ENCODE assay signal across 36 cellular contexts in the genomic region with DNA sequence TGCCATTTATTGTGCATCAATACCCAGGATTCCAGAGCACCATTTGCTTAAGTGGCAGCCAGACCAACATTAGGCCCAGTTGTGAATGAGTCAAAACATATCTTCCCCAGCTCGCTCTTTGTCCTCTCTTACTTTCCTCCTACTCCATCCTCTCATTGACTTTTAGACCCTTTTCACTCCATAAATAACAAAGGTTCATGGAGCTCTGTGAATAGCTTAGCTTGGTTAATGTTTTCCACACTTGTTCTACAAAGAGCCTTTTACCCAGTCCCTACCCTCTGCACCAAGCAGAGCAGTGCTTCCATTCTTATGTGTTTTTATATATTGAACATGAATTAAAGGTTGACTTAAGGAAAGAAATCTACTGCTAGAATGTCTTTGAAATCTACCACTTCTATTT.
"Had no signal": no experiment of that assay in that cellular context is flagged by ENCODE, and none has a peak within 500 bp of the region (broad histone marks: within the 10 kb centered on the region; RNA-seq: fewer than 3 reads in every experiment).

No MANE protein-coding gene starts in this region.

- H3K27ac Mint-ChIP-seq: activated B cell treated with CpG ODN at 0.5 μM for 24 hours; activated CD4-positive, alpha-beta memory T cell treated with anti-CD3 and anti-CD28 coated beads for 36 hours; activated CD4-positive, alpha-beta T cell treated with anti-CD3 and anti-CD28 coated beads, Interleukin-2, amount 10 ng/mL, durations not matched to agents 24 days and 14 days; activated CD8-positive, alpha-beta T cell treated with anti-CD3 and anti-CD28 coated beads for 36 hours; activated naive CD4-positive, alpha-beta T cell treated with anti-CD3 and anti-CD28 coated beads for 36 hours; activated naive CD4-positive, alpha-beta T cell treated with anti-CD3 and anti-CD28 coated beads, Interleukin-2, amount 50 U/mL, for 72 hours; activated naive CD8-positive, alpha-beta T cell treated with anti-CD3 and anti-CD28 coated beads for 36 hours; activated T-cell treated with anti-CD3 and anti-CD28 coated beads, Interleukin-2, amount 50 U/mL, for 72 hours; activated T-helper 1 cell treated with anti-CD3 and anti-CD28 coated beads, Interleukin-12 subunit alpha, Interleukin-12 subunit beta, Interleukin-2, Interleukin-4 antibody, amounts not matched to agents 30 ng/mL and 10 ng/mL and 1 ng/mL, durations not matched to agents 14 hours and 24 hours and 36 hours; activated T-helper 17 cell treated with anti-CD3 and anti-CD28 coated beads, Interleukin-2, amount 50 U/mL, for 72 hours; T-helper 2 cell treated with Interferon-gamma antibody and Interleukin-4, amounts not matched to agents 5 μg/mL and 100 μg/mL, for 36 hours had no signal

- H3K27me3 ChIP-seq: adrenal gland, body of pancreas, brain microvascular endothelial cell, breast epithelium had no signal

- H3K27me3 Mint-ChIP-seq: activated B cell treated with CpG ODN at 0.5 μM for 24 hours; activated CD4-positive, alpha-beta memory T cell treated with anti-CD3 and anti-CD28 coated beads for 36 hours; activated CD4-positive, alpha-beta T cell treated with anti-CD3 and anti-CD28 coated beads, Interleukin-2, amount 10 ng/mL, durations not matched to agents 24 days and 14 days; activated T-helper 17 cell treated with anti-CD3 and anti-CD28 coated beads, Interleukin-2, amount 50 U/mL, for 72 hours had no signal

- H3K36me3 Mint-ChIP-seq: activated CD4-positive, alpha-beta memory T cell treated with anti-CD3 and anti-CD28 coated beads for 36 hours; activated naive CD4-positive, alpha-beta T cell treated with anti-CD3 and anti-CD28 coated beads, Interleukin-2, amount 50 U/mL, for 72 hours; activated naive CD8-positive, alpha-beta T cell treated with anti-CD3 and anti-CD28 coated beads for 36 hours had no signal

- H3K4me1 ChIP-seq: adrenal gland, body of pancreas, breast epithelium had no signal

- H3K4me3 Mint-ChIP-seq: activated B cell treated with CpG ODN at 0.5 μM for 24 hours; activated CD4-positive, alpha-beta memory T cell treated with anti-CD3 and anti-CD28 coated beads for 36 hours; activated CD4-positive, alpha-beta T cell treated with anti-CD3 and anti-CD28 coated beads, Interleukin-2, amount 10 ng/mL, durations not matched to agents 24 days and 14 days; activated CD8-positive, alpha-beta T cell treated with anti-CD3 and anti-CD28 coated beads for 36 hours; activated naive CD4-positive, alpha-beta T cell treated with anti-CD3 and anti-CD28 coated beads for 36 hours; activated naive CD8-positive, alpha-beta T cell treated with anti-CD3 and anti-CD28 coated beads for 36 hours; activated T-cell treated with anti-CD3 and anti-CD28 coated beads, Interleukin-2, amount 50 U/mL, for 4 hours; activated T-helper 1 cell treated with anti-CD3 and anti-CD28 coated beads, Interleukin-12 subunit alpha, Interleukin-12 subunit beta, Interleukin-2, Interleukin-4 antibody, amounts not matched to agents 30 ng/mL and 10 ng/mL and 1 ng/mL, durations not matched to agents 14 hours and 24 hours and 36 hours; activated T-helper 17 cell treated with anti-CD3 and anti-CD28 coated beads, Interleukin-2, amount 50 U/mL, for 72 hours; T-helper 2 cell treated with Interferon-gamma antibody and Interleukin-4, amounts not matched to agents 5 μg/mL and 100 μg/mL, for 36 hours had no signal

- H3K9me3 Mint-ChIP-seq: activated B cell treated with CpG ODN at 0.5 μM for 24 hours; activated CD4-positive, alpha-beta memory T cell treated with anti-CD3 and anti-CD28 coated beads for 36 hours; activated CD4-positive, alpha-beta T cell treated with anti-CD3 and anti-CD28 coated beads, Interleukin-2, amount 10 ng/mL, durations not matched to agents 24 days and 14 days; activated CD8-positive, alpha-beta T cell treated with anti-CD3 and anti-CD28 coated beads for 36 hours; activated naive CD4-positive, alpha-beta T cell treated with anti-CD3 and anti-CD28 coated beads for 36 hours; activated naive CD8-positive, alpha-beta T cell treated with anti-CD3 and anti-CD28 coated beads for 36 hours; activated T-cell treated with anti-CD3 and anti-CD28 coated beads, Interleukin-2, amount 50 U/mL, for 4 hours; activated T-helper 1 cell treated with anti-CD3 and anti-CD28 coated beads, Interleukin-12 subunit alpha, Interleukin-12 subunit beta, Interleukin-2, Interleukin-4 antibody, amounts not matched to agents 30 ng/mL and 10 ng/mL and 1 ng/mL, durations not matched to agents 14 hours and 24 hours and 36 hours; activated T-helper 17 cell treated with anti-CD3 and anti-CD28 coated beads, Interleukin-2, amount 50 U/mL, for 72 hours; T-helper 2 cell treated with Interferon-gamma antibody and Interleukin-4, amounts not matched to agents 5 μg/mL and 100 μg/mL, for 36 hours had no signal

- DNase-seq: activated B cell treated with CpG ODN at 0.5 μM for 24 hours; activated CD4-positive, alpha-beta memory T cell treated with anti-CD3 and anti-CD28 coated beads for 36 hours; activated CD4-positive, alpha-beta T cell treated with anti-CD3 and anti-CD28 coated beads for 4 hours; activated CD4-positive, alpha-beta T cell treated with anti-CD3 and anti-CD28 coated beads, Interleukin-2, amount 10 ng/mL, durations not matched to agents 24 days and 14 days; activated CD4-positive, alpha-beta T cell treated with anti-CD3 and anti-CD28 coated beads, Interleukin-2, amount 50 U/mL, for 1 hour; activated CD4-positive, alpha-beta T cell treated with anti-CD3 and anti-CD28 coated beads, Interleukin-2, amount 50 U/mL, for 4 hours; activated CD4-positive, CD25-positive, alpha-beta regulatory T cell treated with anti-CD3 and anti-CD28 coated beads, Interleukin-2, amount 50 U/mL, for 72 hours; activated CD8-positive, alpha-beta memory T cell treated with anti-CD3 and anti-CD28 coated beads, Interleukin-2, amount 50 U/mL, for 4 hours; activated CD8-positive, alpha-beta T cell treated with anti-CD3 and anti-CD28 coated beads for 36 hours; activated effector memory CD4-positive, alpha-beta T cell treated with anti-CD3 and anti-CD28 coated beads, Interleukin-2, amount 50 U/mL, for 16 hours; activated gamma-delta T cell treated with Interleukin-2 at 50 U/mL for 16 hours; activated naive CD4-positive, alpha-beta T cell; activated naive CD4-positive, alpha-beta T cell treated with anti-CD3 and anti-CD28 coated beads for 36 hours; activated naive CD4-positive, alpha-beta T cell treated with anti-CD3 and anti-CD28 coated beads, Interleukin-2, amount 50 U/mL, for 16 hours; activated naive CD8-positive, alpha-beta T cell treated with anti-CD3 and anti-CD28 coated beads for 36 hours; activated T-cell treated with anti-CD3 and anti-CD28 coated beads for 4 hours; activated T-cell treated with anti-CD3 and anti-CD28 coated beads, Interleukin-2, amount 50 U/mL, for 1 hour; activated T-cell treated with anti-CD3 and anti-CD28 coated beads, Interleukin-2, amount 50 U/mL, for 4 hours; activated T-cell treated with anti-CD3 and anti-CD28 coated beads, Interleukin-2, amount 50 U/mL, for 72 hours; adrenal gland; amniotic stem cell; aorta; body of pancreas; brain microvascular endothelial cell; central memory CD4-positive, alpha-beta T cell; T-helper 2 cell; T-helper 9 cell had no signal

- H3K4me3 ChIP-seq: adrenal gland, body of pancreas, breast epithelium had no signal

- H3K9me3 ChIP-seq: adrenal gland, body of pancreas, breast epithelium had no signal

- ATAC-seq: activated CD8-positive, alpha-beta T cell treated with anti-CD3 and anti-CD28 coated beads for 36 hours; activated T-cell treated with anti-CD3 and anti-CD28 coated beads, Interleukin-2, amount 50 U/mL, for 4 hours; activated T-helper 17 cell treated with anti-CD3 and anti-CD28 coated beads, Interleukin-2, amount 50 U/mL, for 72 hours; body of pancreas had no signal

- FAIRE-seq: astrocyte, colon, TTC549 had no signal

- H3K36me3 ChIP-seq: adrenal gland, brain microvascular endothelial cell, breast epithelium had no signal

- H3K4me1 Mint-ChIP-seq: activated T-helper 17 cell treated with anti-CD3 and anti-CD28 coated beads, Interleukin-2, amount 50 U/mL, for 72 hours had no signal

- H3K27ac ChIP-seq: adrenal gland, body of pancreas, brain microvascular endothelial cell, breast epithelium, VCaP had no signal
